Comparison of ENCODE assay signal across 12 cellular contexts in the genomic region with DNA sequence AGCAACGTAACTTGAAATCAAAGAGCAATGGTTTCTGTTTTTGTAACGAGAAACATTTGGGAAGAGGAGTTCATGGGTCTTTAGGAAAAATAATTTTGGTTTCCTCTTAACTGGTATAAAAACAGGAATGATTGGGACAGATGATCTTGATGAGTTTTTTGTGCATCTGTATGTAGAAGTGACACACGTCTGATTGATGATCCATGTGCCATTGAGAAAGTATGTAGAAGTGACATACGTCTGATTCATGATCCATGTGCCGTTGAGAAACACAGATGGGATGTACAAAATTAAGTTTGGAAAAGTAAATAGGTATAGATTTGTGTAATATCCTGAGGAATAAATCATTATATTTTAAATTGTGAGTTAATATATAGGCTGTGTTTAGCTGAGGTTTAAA. TPM values are rescaled to one million over a fixed set of nuclear protein-coding genes. Genes with fewer than 3 reads are reported as not detected.
DNase-seq lines count a peak whose midpoint lies in the region; ATAC-seq and TF ChIP-seq lines count a peak whose summit lies in the region.
"Had no signal": no experiment of that assay in that cellular context is flagged by ENCODE, and none has a peak within 500 bp of the region (broad histone marks: within the 10 kb centered on the region; RNA-seq: fewer than 3 reads in every experiment).

No MANE protein-coding gene starts in this region.

- peaks cover 0 to 3% of the 10 kb centered on the region in 2 experiments; a peak in 1 of 5 replicates for H3K9me3 Mint-ChIP-seq in H9
- no peaks in the 10 kb centered on the region for H3K9me3 Mint-ChIP-seq in activated CD8-positive, alpha-beta T cell treated with anti-CD3 and anti-CD28 coated beads for 36 hours
- no peaks in the 10 kb centered on the region for H3K9me3 Mint-ChIP-seq in CD8-positive, alpha-beta T cell
- H3K9me3 Mint-ChIP-seq: stimulated activated memory B cell treated with anti-CD40 and anti-IgM and Interleukin-4, amounts not matched to agents 10 μg/mL and 1 μg/mL and 100 μg/mL, for 72 hours had no signal

- H3K4ac ChIP-seq in H9 (ENCODE audit: low read depth, low read length): no peak overlapping the region

- no peak overlapping the region for H2BK120ac ChIP-seq in H9 (ENCODE audit: low read depth, low read length, poor library complexity, severe bottlenecking)

- H3K18ac ChIP-seq in H9 (ENCODE audit: insufficient read length, low read depth, low read length): no peak overlapping the region

- no peaks in the 10 kb centered on the region for H3K23me2 ChIP-seq in H9 (ENCODE audit: insufficient read length, low read depth, low read length, poor library complexity, severe bottlenecking)

- H4K91ac ChIP-seq in H9 (ENCODE audit: insufficient read length, low read depth, low read length): no peak overlapping the region

- H4K20me1 ChIP-seq in H9 (ENCODE audit: control insufficient read depth, insufficient read depth, insufficient read length): no peaks in the 10 kb centered on the region

- no peaks in the 10 kb centered on the region for H3K4me1 ChIP-seq in H9 (ENCODE audit: insufficient read depth, low read length)
- peaks cover 9% of the 10 kb centered on the region for H3K4me1 ChIP-seq in iPS-15b (ENCODE audit: control insufficient read depth, insufficient read depth, low read length)
- H3K4me1 ChIP-seq in CD8-positive, alpha-beta T cell (ENCODE audit: insufficient read depth, low read length): peaks cover 9% of the 10 kb centered on the region

- no peak overlapping the region for H3K56ac ChIP-seq in H9 (ENCODE audit: insufficient read length, low read depth, low read length)

- H3K9me3 ChIP-seq in H9 (ENCODE audit: control insufficient read depth, low read depth, low read length) (no peaks in the 10 kb centered on the region), iPS-15b (ENCODE audit: control insufficient read depth, insufficient read depth, low read length) (no peaks in the 10 kb centered on the region)
- H3K9me3 ChIP-seq in CD8-positive, alpha-beta T cell (ENCODE audit: low read length): no peaks in the 10 kb centered on the region
- H3K9me3 ChIP-seq: spleen had no signal

- no peak overlapping the region for H3T11ph ChIP-seq in H9 (ENCODE audit: low read length)

- no peak overlapping the region for H3K4me2 ChIP-seq in H9 (ENCODE audit: insufficient read depth, insufficient read length, low read length)

- no peak for TF ChIP-seq CTCF in AG10803 (conservative IDR thresholded peaks at IDR 0.05; ENCODE audit: low read length)
- TF ChIP-seq CTCF in H9 (conservative IDR thresholded peaks at IDR 0.05): no peak
- no peak for TF ChIP-seq CTCF in activated CD8-positive, alpha-beta T cell treated with anti-CD3 and anti-CD28 coated beads for 36 hours (IDR thresholded peaks at IDR 0.05)
- no peak for TF ChIP-seq CTCF in CD8-positive, alpha-beta T cell (IDR thresholded peaks at IDR 0.05)

- no peak overlapping the region for H2BK15ac ChIP-seq in H9 (ENCODE audit: low read depth, low read length)

- peaks cover 5% of the 10 kb centered on the region; the same call in 1 of the 2 replicates for H3K79me2 ChIP-seq in H9 (ENCODE audit: insufficient read depth, low read length)

- H2AK5ac ChIP-seq in H9 (ENCODE audit: insufficient read length, low read length): no peak overlapping the region

- no peak overlapping the region for H4K5ac ChIP-seq in H9 (ENCODE audit: insufficient read length, low read depth, low read length)

- no peak overlapping the region for H3K27ac Mint-ChIP-seq in H9
- peak overlapping the region; percentile 47 for H3K27ac Mint-ChIP-seq in activated CD8-positive, alpha-beta T cell treated with anti-CD3 and anti-CD28 coated beads for 36 hours
- H3K27ac Mint-ChIP-seq in CD8-positive, alpha-beta T cell: no peak overlapping the region
- H3K27ac Mint-ChIP-seq: stimulated activated memory B cell treated with anti-CD40 and anti-IgM and Interleukin-4, amounts not matched to agents 10 μg/mL and 1 μg/mL and 100 μg/mL, for 72 hours had no signal

- H3K23ac ChIP-seq in H9 (ENCODE audit: insufficient read length, low read depth, low read length): no peak overlapping the region

- H3K9ac ChIP-seq in H9 (ENCODE audit: extremely low read depth, insufficient read length, low read length) (no peak overlapping the region), iPS-15b (ENCODE audit: low read depth, low read length) (no peak overlapping the region)

- peaks cover 13 to 48% (median 47%) of the 10 kb centered on the region in 3 experiments for H3K36me3 Mint-ChIP-seq in H9 (ENCODE audit: insufficient read depth in 1 of 3, low read depth in 3 of 3)
- H3K36me3 Mint-ChIP-seq in activated CD8-positive, alpha-beta T cell treated with anti-CD3 and anti-CD28 coated beads for 36 hours (ENCODE audit: low read depth): peaks cover 36% of the 10 kb centered on the region
- peaks cover 40% of the 10 kb centered on the region for H3K36me3 Mint-ChIP-seq in CD8-positive, alpha-beta T cell

- H2BK20ac ChIP-seq in H9 (ENCODE audit: low read depth, low read length, poor library complexity, severe bottlenecking): no peak overlapping the region

- ATAC-seq in activated CD8-positive, alpha-beta T cell treated with anti-CD3 and anti-CD28 coated beads for 36 hours: no peak
- ATAC-seq in GM19455 (IDR thresholded peaks at IDR 0.05; ENCODE audit: unreplicated experiment) (no peak), GM18858 (IDR thresholded peaks at IDR 0.05; ENCODE audit: unreplicated experiment) (no peak)
- no peak for ATAC-seq in CD8-positive, alpha-beta T cell
- ATAC-seq: esophagus mucosa; stimulated activated memory B cell treated with anti-CD40 and anti-IgM and Interleukin-4, amounts not matched to agents 10 μg/mL and 1 μg/mL and 100 μg/mL, for 72 hours had no signal

- no peaks in the 10 kb centered on the region for H3K79me1 ChIP-seq in H9 (ENCODE audit: insufficient read depth, low read depth, low read length, poor library complexity, severe bottlenecking)

- intact Hi-C loops in activated CD8-positive, alpha-beta T cell treated with anti-CD3 and anti-CD28 coated beads for 36 hours (cut with micrococcal nuclease): no loop called here
- intact Hi-C loops in CD8-positive, alpha-beta T cell (cut with DNase I, micrococcal nuclease): loop anchor here (2.0 to 10.0 kb wide), 3 partner anchors 124 to 268 kb away; partner anchors contain the start of genes BAG2 (in 2 of the 2) and PRIM2 (in 2 of the 2)

- H3K36me3 ChIP-seq in iPS-15b (ENCODE audit: control insufficient read depth, insufficient read depth, low read length): peaks cover 6% of the 10 kb centered on the region
- peaks cover 5% of the 10 kb centered on the region for H3K36me3 ChIP-seq in CD8-positive, alpha-beta T cell (ENCODE audit: insufficient read depth, low read length)

- H2BK5ac ChIP-seq in H9 (ENCODE audit: insufficient read length, low read length): no peak overlapping the region

- no peak overlapping the region for H2BK12ac ChIP-seq in H9 (ENCODE audit: insufficient read length, low read depth, low read length)

- H2AFZ ChIP-seq in H9 (ENCODE audit: low read length): no peak overlapping the region

- CTCF ChIA-PET in activated CD8-positive, alpha-beta T cell treated with anti-CD3 and anti-CD28 coated beads for 36 hours (lab: Charles Lee): no interaction called here
- CTCF ChIA-PET in CD8-positive, alpha-beta T cell (lab: Charles Lee): no interaction called here

- WGBS in H9 (ENCODE audit: extremely low coverage, insufficient read length, low lambda C conversion rate): no CpG with 5 or more reads among the region's 5 CpGs

- H3K4me3 ChIP-seq in AG10803 (ENCODE audit: low read length) (no peak overlapping the region; the same call in 1 of the 2 replicates), iPS-15b (ENCODE audit: low read depth, low read length) (peak overlapping the region; percentile 41)
- H3K4me3 ChIP-seq in CD8-positive, alpha-beta T cell (ENCODE audit: low read depth, low read length): no peak overlapping the region

- H3K4me3 Mint-ChIP-seq in H9: peak overlapping the region; percentile 49 to 63; a peak in 4 of 5 replicates
- H3K4me3 Mint-ChIP-seq in activated CD8-positive, alpha-beta T cell treated with anti-CD3 and anti-CD28 coated beads for 36 hours: peak overlapping the region; percentile 62
- no peak overlapping the region for H3K4me3 Mint-ChIP-seq in CD8-positive, alpha-beta T cell
- H3K4me3 Mint-ChIP-seq: stimulated activated memory B cell treated with anti-CD40 and anti-IgM and Interleukin-4, amounts not matched to agents 10 μg/mL and 1 μg/mL and 100 μg/mL, for 72 hours had no signal

- no peak overlapping the region for H3K14ac ChIP-seq in H9 (ENCODE audit: insufficient read depth, low read length)

- no peak overlapping the region for H3K27ac ChIP-seq in H9 (ENCODE audit: insufficient read length, low read depth, low read length)
- H3K27ac ChIP-seq in CD8-positive, alpha-beta T cell (ENCODE audit: low read depth, low read length): no peak overlapping the region
- H3K27ac ChIP-seq: spleen had no signal

- H3K27me3 ChIP-seq in H9 (ENCODE audit: insufficient read depth, low read length) (no peaks in the 10 kb centered on the region), iPS-15b (ENCODE audit: control insufficient read depth, insufficient read depth, low read length) (no peaks in the 10 kb centered on the region)
- no peaks in the 10 kb centered on the region for H3K27me3 ChIP-seq in CD8-positive, alpha-beta T cell (ENCODE audit: insufficient read depth, low read length)
- H3K27me3 ChIP-seq: spleen had no signal

- peak; percentile 6 for DNase-seq in AG10803 (ENCODE audit: low read depth)
- no peak for DNase-seq in H9
- no peak for DNase-seq in activated CD8-positive, alpha-beta T cell treated with anti-CD3 and anti-CD28 coated beads for 36 hours
- DNase-seq in CD8-positive, alpha-beta T cell: no peak
- no peak for DNase-seq in midbrain (lab: John Stamatoyannopoulos, UW)
- DNase-seq: NCI-H446 treated with DMSO at 0.1 percent for 48 hours, spleen had no signal

- POLR2A ChIA-PET in activated CD8-positive, alpha-beta T cell treated with anti-CD3 and anti-CD28 coated beads for 36 hours (lab: Charles Lee): no interaction called here
- POLR2A ChIA-PET in CD8-positive, alpha-beta T cell (lab: Charles Lee): no interaction called here

- H4K8ac ChIP-seq in H9 (replicated peaks; ENCODE audit: insufficient read length, low read depth, low read length): no peak overlapping the region

- H3K27me3 Mint-ChIP-seq in H9 (ENCODE audit: low read depth): peaks cover 13% of the 10 kb centered on the region
- H3K27me3 Mint-ChIP-seq in activated CD8-positive, alpha-beta T cell treated with anti-CD3 and anti-CD28 coated beads for 36 hours: peaks cover 18% of the 10 kb centered on the region
- no peaks in the 10 kb centered on the region for H3K27me3 Mint-ChIP-seq in CD8-positive, alpha-beta T cell (ENCODE audit: low read depth)
- H3K27me3 Mint-ChIP-seq: stimulated activated memory B cell treated with anti-CD40 and anti-IgM and Interleukin-4, amounts not matched to agents 10 μg/mL and 1 μg/mL and 100 μg/mL, for 72 hours had no signal

- peaks cover 16 to 18% of the 10 kb centered on the region in 2 experiments for H3K4me1 Mint-ChIP-seq in H9
- H3K4me1 Mint-ChIP-seq in activated CD8-positive, alpha-beta T cell treated with anti-CD3 and anti-CD28 coated beads for 36 hours (ENCODE audit: low read depth): peaks cover 28% of the 10 kb centered on the region
- H3K4me1 Mint-ChIP-seq in CD8-positive, alpha-beta T cell (ENCODE audit: low read depth): peaks cover 27% of the 10 kb centered on the region

RNA-seq across cellular contexts. Expression of gene KIAA1586, which starts 2.1 kb away (rescaled TPM):
- 33.3 and 37.6 TPM in 2 replicates for total RNA-seq in H9 (2021)
- total RNA-seq in activated CD8-positive, alpha-beta T cell treated with anti-CD3 and anti-CD28 coated beads for 36 hours: 10 to 100 TPM; 16.0 to 18.7 TPM
- total RNA-seq in CD8-positive, alpha-beta T cell: 10 to 100 TPM; 13.1 to 14.2 TPM

RNA-seq across cellular contexts. Expression of gene ZNF451, which starts 41.4 kb away (rescaled TPM):
- 71.2 and 76.4 TPM in 2 replicates for total RNA-seq in H9 (2021)
- 10 to 100 TPM; 44.4 to 46.8 TPM for total RNA-seq in activated CD8-positive, alpha-beta T cell treated with anti-CD3 and anti-CD28 coated beads for 36 hours
- total RNA-seq in CD8-positive, alpha-beta T cell: 100 to 1,000 TPM; 132 to 136 TPM
